In genomic region chr20:59752704-59753460, GRCh38 we compare ENCODE assay signal across 12 cellular contexts.
DNase-seq lines count a peak whose midpoint lies in the region; ATAC-seq, FAIRE-seq and TF ChIP-seq lines count a peak whose summit lies in the region.
"Had no signal": no experiment of that assay in that cellular context is flagged by ENCODE, and none has a peak within 500 bp of the region (broad histone marks: within the 10 kb centered on the region; RNA-seq: fewer than 3 reads in every experiment).

No MANE protein-coding gene starts in this region.

- peaks cover 2% of the 10 kb centered on the region for H3K4me1 Mint-ChIP-seq in activated naive CD8-positive, alpha-beta T cell treated with anti-CD3 and anti-CD28 coated beads, Interleukin-2, amount 50 U/mL, for 24 hours
- H3K4me1 Mint-ChIP-seq: T-cell had no signal

- BruUV-seq in PC-3 (replicated peaks; lab: Mats Ljungman, UMichigan) = no TSS peak

- intact Hi-C loops in PC-3 (cut with micrococcal nuclease) = no loop called here

- peaks cover 18% of the 10 kb centered on the region for H3K4me1 ChIP-seq in adipocyte (ENCODE audit: control insufficient read depth, insufficient read depth, low read length)
- no peaks in the 10 kb centered on the region for H3K4me1 ChIP-seq in PC-3 (ENCODE audit: insufficient read depth, low read length)

- H4K20me1 ChIP-seq in PC-3 (ENCODE audit: low read length) = no peaks in the 10 kb centered on the region

- H3K9me3 ChIP-seq in adipocyte (ENCODE audit: control insufficient read depth, low read length) = no peaks in the 10 kb centered on the region
- H3K9me3 ChIP-seq in PC-3 (ENCODE audit: low read length) = no peaks in the 10 kb centered on the region

- H3K27me3 ChIP-seq in adipocyte (replicated peaks; ENCODE audit: control insufficient read depth, insufficient read depth, low read length) (peaks cover 57% of the 10 kb centered on the region), PC-3 (ENCODE audit: low read length) (peaks cover 94% of the 10 kb centered on the region)

- TF ChIP-seq CTCF in AG10803 (conservative IDR thresholded peaks at IDR 0.05; ENCODE audit: low read length) = no peak
- TF ChIP-seq CTCF in PC-3 (conservative IDR thresholded peaks at IDR 0.05; ENCODE audit: low read depth, low read length) = no peak

- H3K27ac Mint-ChIP-seq in activated naive CD8-positive, alpha-beta T cell treated with anti-CD3 and anti-CD28 coated beads, Interleukin-2, amount 50 U/mL, for 24 hours = no peak overlapping the region
- H3K27ac Mint-ChIP-seq: nephron, T-cell had no signal

- no peaks in the 10 kb centered on the region for H3F3A ChIP-seq in PC-3 (ENCODE audit: low read length, unreplicated experiment)

- no peak overlapping the region for H3K4me3 ChIP-seq in AG10803 (ENCODE audit: low read length)
- H3K4me3 ChIP-seq in adipocyte (ENCODE audit: low read length) = no peak overlapping the region
- H3K4me3 ChIP-seq in PC-3 (ENCODE audit: low read length) = no peak overlapping the region

- no peaks in the 10 kb centered on the region for H3K9me2 ChIP-seq in PC-3 (replicated peaks; ENCODE audit: low read length)

- no peak overlapping the region for H3K27ac ChIP-seq in PC-3 (ENCODE audit: low read length)

- H3K36me3 ChIP-seq in adipocyte (ENCODE audit: control insufficient read depth, insufficient read depth, low read length, severe bottlenecking) = no peaks in the 10 kb centered on the region
- no peaks in the 10 kb centered on the region for H3K36me3 ChIP-seq in PC-3 (ENCODE audit: low read depth, low read length)

- POLR2A ChIA-PET in PC-3 (lab: Charles Lee; ENCODE audit: unreplicated experiment) = interaction anchor here (0.6 kb wide), 1 partner anchor 163 kb away, joined by 3 read pairs; no protein-coding TSS in a partner anchor

- CTCF ChIA-PET in PC-3 (lab: Charles Lee) = interaction anchor here (0.7 kb wide), 1 partner anchor 93 kb away, joined by 3 read pairs; no protein-coding TSS in a partner anchor

- no peak overlapping the region for H2AFZ ChIP-seq in PC-3 (ENCODE audit: low read length)

- H3K9ac ChIP-seq in adipocyte (ENCODE audit: low read length) (no peak overlapping the region), PC-3 (ENCODE audit: low read length) (no peak overlapping the region)

- H3K36me3 Mint-ChIP-seq in activated naive CD8-positive, alpha-beta T cell treated with anti-CD3 and anti-CD28 coated beads, Interleukin-2, amount 50 U/mL, for 24 hours (ENCODE audit: low read depth) = no peaks in the 10 kb centered on the region
- H3K36me3 Mint-ChIP-seq: T-cell had no signal

- H3K79me2 ChIP-seq in PC-3 (ENCODE audit: low read length) = no peaks in the 10 kb centered on the region

- no peak overlapping the region for H3K4me2 ChIP-seq in PC-3 (ENCODE audit: low read length)

- no peak overlapping the region for H3K4me3 Mint-ChIP-seq in activated naive CD8-positive, alpha-beta T cell treated with anti-CD3 and anti-CD28 coated beads, Interleukin-2, amount 50 U/mL, for 24 hours
- H3K4me3 Mint-ChIP-seq: nephron, T-cell had no signal

- no peaks in the 10 kb centered on the region for H3K27me3 Mint-ChIP-seq in activated naive CD8-positive, alpha-beta T cell treated with anti-CD3 and anti-CD28 coated beads, Interleukin-2, amount 50 U/mL, for 24 hours

- no peaks in the 10 kb centered on the region for H3K9me3 Mint-ChIP-seq in activated naive CD8-positive, alpha-beta T cell treated with anti-CD3 and anti-CD28 coated beads, Interleukin-2, amount 50 U/mL, for 24 hours
- H3K9me3 Mint-ChIP-seq: nephron, T-cell had no signal

- peak; percentile 11 for FAIRE-seq in GM19239 (lab: Jason Lieb, UNC)

- DNase-seq in AG10803 (ENCODE audit: low read depth) = peak; percentile 40
- peak; percentile 32 for DNase-seq in GM19239 (ENCODE audit: insufficient read length, low spot score)
- DNase-seq in adipocyte (ENCODE audit: low read depth) = peak; percentile 3
- DNase-seq in HT-29 (ENCODE audit: low spot score) = no peak
- DNase-seq in PC-3 = no peak
- no peak for DNase-seq in activated naive CD8-positive, alpha-beta T cell treated with anti-CD3 and anti-CD28 coated beads, Interleukin-2, amount 50 U/mL, for 24 hours
- DNase-seq in dermis blood vessel endothelial cell = no peak
- DNase-seq: foreskin fibroblast, NCI-H1092 treated with DMSO at 0.1 percent for 48 hours had no signal

- peak; percentile 34 for ATAC-seq in HG02943 (IDR thresholded peaks at IDR 0.05; ENCODE audit: low read depth, unreplicated experiment)
- ATAC-seq in PC-3 = no peak
- ATAC-seq in activated naive CD8-positive, alpha-beta T cell treated with anti-CD3 and anti-CD28 coated beads, Interleukin-2, amount 50 U/mL, for 24 hours = no peak
- ATAC-seq: T-cell had no signal

Comparison
In these comparisons a context has a peak if more than half of its experiments do, and no peak if none do; other contexts are left out.
1. DNase-seq: peak in AG10803 (single experiment), GM19239 (single experiment) and adipocyte (single experiment); none in HT-29 (single experiment), PC-3 (single experiment), activated naive CD8-positive, alpha-beta T cell treated with anti-CD3 and anti-CD28 coated beads, Interleukin-2, amount 50 U/mL, for 24 hours (single experiment) and dermis blood vessel endothelial cell (single experiment).